In genomic region chr6:145714731-145715130, GRCh38 we compare ENCODE assay signal across 9 cellular contexts.
"Had no signal": no experiment of that assay in that cellular context is flagged by ENCODE, and none has a peak within 500 bp of the region (broad histone marks: within the 10 kb centered on the region; RNA-seq: fewer than 3 reads in every experiment).

No MANE protein-coding gene starts in this region.

- DNase-seq: GM23248, GOT3, H7, HFFc6 had no signal

- H3K9ac ChIP-seq: GM23248 had no signal

- H3K27me3 Mint-ChIP-seq: IgD-negative memory B cell had no signal

- ATAC-seq: HCT116, HepG2 had no signal

- H2AFZ ChIP-seq: GM23248 had no signal

- H3K27ac ChIP-seq: GM23248, HL-60 had no signal

- H3K9me3 ChIP-seq: HAP-1 had no signal

- H3K36me3 ChIP-seq: HAP-1 had no signal

- H3K4me1 ChIP-seq: HAP-1 had no signal

- H3K27ac Mint-ChIP-seq: HFFc6, IgD-negative memory B cell had no signal

- H3K4me3 ChIP-seq: GM23248, HAP-1 had no signal

- H3K4me3 Mint-ChIP-seq: HFFc6, IgD-negative memory B cell had no signal
